Comparison of ENCODE assay signal across 9 cellular contexts in genomic region chr10:79509949-79510516, GRCh38. TPM values are rescaled to one million over a fixed set of nuclear protein-coding genes. Genes with fewer than 3 reads are reported as not detected.
"Had no signal": no experiment of that assay in that cellular context is flagged by ENCODE, and none has a peak within 500 bp of the region (broad histone marks: within the 10 kb centered on the region; RNA-seq: fewer than 3 reads in every experiment).

No MANE protein-coding gene starts in this region.

RNA-seq across cellular contexts. Expression of gene SFTPA2, which starts 50.2 kb away (rescaled TPM):
- total RNA-seq: activated B cell treated with CpG ODN at 0.5 μM for 24 hours; activated CD4-positive, alpha-beta memory T cell treated with anti-CD3 and anti-CD28 coated beads for 36 hours; activated naive CD4-positive, alpha-beta T cell treated with anti-CD3 and anti-CD28 coated beads for 36 hours; activated naive CD4-positive, alpha-beta T cell treated with anti-CD3 and anti-CD28 coated beads, Interleukin-2, amount 50 U/mL, for 72 hours; activated T-helper 1 cell treated with anti-CD3 and anti-CD28 coated beads, Interleukin-12 subunit alpha, Interleukin-12 subunit beta, Interleukin-2, Interleukin-4 antibody, amounts not matched to agents 30 ng/mL and 10 ng/mL and 1 ng/mL, durations not matched to agents 14 hours and 24 hours and 36 hours; LHCN-M2; NCI-H460; Peyer's patch; SJCRH30 had no signal
